Comparison of ENCODE assay signal across 11 cellular contexts in genomic region chr3:138381950-138382715, GRCh38. TPM values are rescaled to one million over a fixed set of nuclear protein-coding genes. Genes with fewer than 3 reads are reported as not detected.
DNase-seq lines count a peak whose midpoint lies in the region; ATAC-seq, FAIRE-seq and TF ChIP-seq lines count a peak whose summit lies in the region.
"Had no signal": no experiment of that assay in that cellular context is flagged by ENCODE, and none has a peak within 500 bp of the region (broad histone marks: within the 10 kb centered on the region; RNA-seq: fewer than 3 reads in every experiment).

No MANE protein-coding gene starts in this region.

- no peaks in the 10 kb centered on the region for H3K36me3 ChIP-seq in spleen
- no peaks in the 10 kb centered on the region for H3K36me3 ChIP-seq in BE2C

- H3K27me3 ChIP-seq in spleen (replicated peaks in 1 of 7) (peaks cover 0 to 41% (median 0%) of the 10 kb centered on the region in 7 donors), BE2C (no peaks in the 10 kb centered on the region)

- H3K4me1 ChIP-seq in spleen, result peaks cover 0 to 23% (median 10%) of the 10 kb centered on the region in 6 donors
- H3K4me1 ChIP-seq in BE2C, result no peaks in the 10 kb centered on the region

- H3K4me3 ChIP-seq in spleen (no peak overlapping the region), BE2C (ENCODE audit: low read depth, low read length) (no peak overlapping the region)

- FAIRE-seq in HTR-8/SVneo (lab: Jason Lieb, UNC), result peak; percentile 88

- no peak for TF ChIP-seq POLR2A in spleen (IDR thresholded peaks at IDR 0.05)

- intact Hi-C loops in left colon (cut with DNase I, micrococcal nuclease), result no loop called here
- intact Hi-C loops in spleen (cut with DNase I; ENCODE audit: low total_unique reads), result no loop called here

- DNase-seq in HTR-8/SVneo (ENCODE audit: insufficient read length, low spot score) (peak; percentile 45), left colon (peak; percentile 23 to 52), spleen (no peak), BE2C (no peak)
- DNase-seq in stimulated activated naive CD8-positive, alpha-beta T cell treated with anti-CD3 and anti-CD28 coated beads, Interleukin-15, Interleukin-2, amounts not matched to agents 100 U/mL and 50 U/mL, for 24 hours, result no peak
- no peak for DNase-seq in stimulated activated naive CD4-positive, alpha-beta T cell treated with Interleukin-2 at 50 U/mL for 16 hours (lab: John Stamatoyannopoulos, UW)

- H3K27ac ChIP-seq in cingulate gyrus (ENCODE audit: low read depth, low read length) (peak overlapping the region; percentile 97), spleen (peak overlapping the region in 7 of 8 donors; percentile 13 to 76 (median 60))

- TF ChIP-seq CTCF in spleen (IDR thresholded peaks at IDR 0.05 in 8 of 11, conservative IDR thresholded peaks at IDR 0.05 in 3 of 11) (no peak), BE2C (IDR thresholded peaks at IDR 0.05; ENCODE audit: low read depth, low read length) (no peak)

- H3K9me3 ChIP-seq in spleen (no peaks in the 10 kb centered on the region), BE2C (no peaks in the 10 kb centered on the region)

- no peak for ATAC-seq in left colon
- ATAC-seq in stimulated activated naive CD8-positive, alpha-beta T cell treated with anti-CD3 and anti-CD28 coated beads, Interleukin-15, Interleukin-2, amounts not matched to agents 100 U/mL and 50 U/mL, for 24 hours, result no peak
- ATAC-seq in GM21423 (IDR thresholded peaks at IDR 0.05; ENCODE audit: unreplicated experiment), result no peak
- ATAC-seq: stimulated activated memory B cell treated with anti-CD40 and anti-IgM and Interleukin-4, amounts not matched to agents 10 μg/mL and 1 μg/mL and 100 μg/mL, for 72 hours had no signal

- WGBS in spleen, 5 donors, result 79 to 89% (median 84%) methylated on average over 3 of the region's 3 CpGs

RNA-seq across cellular contexts. Expression of gene MRAS, which starts 33.8 kb away (rescaled TPM):
- total RNA-seq in left colon (1 to 10 TPM; 3.9 to 6.3 TPM), spleen (10 to 100 TPM; 15.4 to 36.7 (median 24.2) TPM)
- polyA plus RNA-seq in spleen, result 10 to 100 TPM in 1 of 3 donors, 1 to 10 TPM in 2; 4.1 to 18.6 (median 5.1) TPM
- 0.36 TPM for polyA plus RNA-seq in BE2C (2012; ENCODE audit: insufficient read depth, insufficient read length, low read depth)

RNA-seq across cellular contexts. Expression of gene ESYT3, which starts 52.3 kb away (rescaled TPM):
- total RNA-seq in left colon (1 to 10 TPM in 1 of 2 donors, under 1 TPM in 1; 0.12 to 1.7 TPM), spleen (not detected)
- under 1 TPM in 1 of 3 donors, not detected in 2; 0.02 TPM for polyA plus RNA-seq in spleen
- polyA plus RNA-seq in BE2C (2012; ENCODE audit: insufficient read depth, insufficient read length, low read depth), result 0.28 TPM
- total RNA-seq: glomerular endothelial cell had no signal

RNA-seq across cellular contexts. Expression of gene NME9, which starts 52.5 kb away (rescaled TPM):
- total RNA-seq in left colon, result under 1 TPM in 1 of 2 donors, not detected in 1; 0.39 TPM
- 1 to 10 TPM in 1 of 7 donors, under 1 TPM in 3, not detected in 3; 0.37 to 4.1 (median 0.54) TPM for total RNA-seq in spleen
- under 1 TPM in 2 of 3 donors, not detected in 1; 0.14 to 0.16 TPM for polyA plus RNA-seq in spleen
- 0.42 TPM for polyA plus RNA-seq in BE2C (2012; ENCODE audit: insufficient read depth, insufficient read length, low read depth)
- total RNA-seq: glomerular endothelial cell, HT1080 had no signal

Comparison
In these comparisons a context has a peak if more than half of its experiments do, and no peak if none do; other contexts are left out.
1. DNase-seq: peak in HTR-8/SVneo (single experiment) and left colon (2 of 2); none in spleen (single experiment), stimulated activated naive CD8-positive, alpha-beta T cell treated with anti-CD3 and anti-CD28 coated beads, Interleukin-15, Interleukin-2, amounts not matched to agents 100 U/mL and 50 U/mL, for 24 hours (single experiment), stimulated activated naive CD4-positive, alpha-beta T cell treated with Interleukin-2 at 50 U/mL for 16 hours (single experiment) and BE2C (single experiment).